In genomic region chr10:80542053-80542452, GRCh38 we compare ENCODE assay signal across 16 cellular contexts. TPM values are rescaled to one million over a fixed set of nuclear protein-coding genes. Genes with fewer than 3 reads are reported as not detected.
DNase-seq lines count a peak whose midpoint lies in the region; ATAC-seq, FAIRE-seq and TF ChIP-seq lines count a peak whose summit lies in the region.
"Had no signal": no experiment of that assay in that cellular context is flagged by ENCODE, and none has a peak within 500 bp of the region (broad histone marks: within the 10 kb centered on the region; RNA-seq: fewer than 3 reads in every experiment).

No MANE protein-coding gene starts in this region.

- no peak overlapping the region for H3K4me3 Mint-ChIP-seq in stimulated activated effector memory CD8-positive, alpha-beta T cell treated with anti-CD3 and anti-CD28 coated beads, Interleukin-12 subunit alpha, Interleukin-12 subunit beta, amount 100 ng/mL, for 72 hours
- H3K4me3 Mint-ChIP-seq: activated CD4-positive, alpha-beta memory T cell treated with anti-CD3 and anti-CD28 coated beads, Interleukin-2, amount 10 ng/mL, durations not matched to agents 7 days and 5 days; stimulated activated naive CD8-positive, alpha-beta T cell treated with anti-CD3 and anti-CD28 coated beads, Interleukin-15, amount 100 ng/mL, for 72 hours had no signal

- no peaks in the 10 kb centered on the region for H3F3A ChIP-seq in MM.1S (ENCODE audit: insufficient read depth, low read length)

- no peak overlapping the region for H3K27ac ChIP-seq in MM.1S (ENCODE audit: low read length)

- DNase-seq in GM12892 (ENCODE audit: insufficient read length) = no peak
- peak; percentile 33 for DNase-seq in RPMI7951 (ENCODE audit: low read depth)
- peak; percentile 45 for DNase-seq in iris pigment epithelial cell (ENCODE audit: low read depth)
- no peak for DNase-seq in stimulated activated effector memory CD8-positive, alpha-beta T cell treated with anti-CD3 and anti-CD28 coated beads, Interleukin-12 subunit alpha, Interleukin-12 subunit beta, amount 100 ng/mL, for 72 hours (ENCODE audit: low spot score in 2 of 2)
- no peak for DNase-seq in MM.1S
- DNase-seq in SHP77 (lab: John Stamatoyannopoulos, UW) = no peak
- no peak for DNase-seq in NCI-H2171 (lab: John Stamatoyannopoulos, UW)
- DNase-seq: activated CD4-positive, alpha-beta memory T cell treated with anti-CD3 and anti-CD28 coated beads, Interleukin-2, amount 10 ng/mL, durations not matched to agents 7 days and 5 days; activated effector memory CD4-positive, alpha-beta T cell treated with Interleukin-2 at 50 U/mL for 16 hours; aorta; COR-L47; foreskin melanocyte; NCI-H2107; stimulated activated naive CD8-positive, alpha-beta T cell treated with anti-CD3 and anti-CD28 coated beads, Interleukin-15, amount 100 ng/mL, for 72 hours had no signal

- H3K4me3 ChIP-seq in MM.1S (ENCODE audit: low read length) = no peak overlapping the region

- no peak for TF ChIP-seq POLR2A in GM12892 (IDR thresholded peaks at IDR 0.05; ENCODE audit: low read depth, low read length)

- no peaks in the 10 kb centered on the region for H3K79me2 ChIP-seq in MM.1S (ENCODE audit: low read length)

- H3K36me3 Mint-ChIP-seq in stimulated activated effector memory CD8-positive, alpha-beta T cell treated with anti-CD3 and anti-CD28 coated beads, Interleukin-12 subunit alpha, Interleukin-12 subunit beta, amount 100 ng/mL, for 72 hours = no peaks in the 10 kb centered on the region

- H3K27me3 ChIP-seq in MM.1S (replicated peaks; ENCODE audit: insufficient read depth, low read length) = no peaks in the 10 kb centered on the region

- no peaks in the 10 kb centered on the region for H3K4me1 ChIP-seq in MM.1S (ENCODE audit: low read length)

- no peaks in the 10 kb centered on the region for H3K9me2 ChIP-seq in MM.1S (replicated peaks; ENCODE audit: insufficient read depth, low read length)

- no peaks in the 10 kb centered on the region for H3K9me3 Mint-ChIP-seq in stimulated activated effector memory CD8-positive, alpha-beta T cell treated with anti-CD3 and anti-CD28 coated beads, Interleukin-12 subunit alpha, Interleukin-12 subunit beta, amount 100 ng/mL, for 72 hours
- H3K9me3 Mint-ChIP-seq: activated CD4-positive, alpha-beta memory T cell treated with anti-CD3 and anti-CD28 coated beads, Interleukin-2, amount 10 ng/mL, durations not matched to agents 7 days and 5 days; stimulated activated naive CD8-positive, alpha-beta T cell treated with anti-CD3 and anti-CD28 coated beads, Interleukin-15, amount 100 ng/mL, for 72 hours had no signal

- no peaks in the 10 kb centered on the region for H3K9me3 ChIP-seq in MM.1S (replicated peaks; ENCODE audit: insufficient read depth, low read length)

- H3K27ac Mint-ChIP-seq in stimulated activated effector memory CD8-positive, alpha-beta T cell treated with anti-CD3 and anti-CD28 coated beads, Interleukin-12 subunit alpha, Interleukin-12 subunit beta, amount 100 ng/mL, for 72 hours = peak overlapping the region; percentile 86
- H3K27ac Mint-ChIP-seq: activated CD4-positive, alpha-beta memory T cell treated with anti-CD3 and anti-CD28 coated beads, Interleukin-2, amount 10 ng/mL, durations not matched to agents 7 days and 5 days had no signal

- TF ChIP-seq CTCF in MM.1S (IDR thresholded peaks at IDR 0.05; ENCODE audit: low read length) = no peak

- no peak overlapping the region for H2AFZ ChIP-seq in MM.1S (ENCODE audit: low read length)

- H3K36me3 ChIP-seq in MM.1S (replicated peaks; ENCODE audit: insufficient read depth, low read length) = no peaks in the 10 kb centered on the region

- FAIRE-seq in GM12892 (lab: Jason Lieb, UNC) = peak; percentile 82
- FAIRE-seq: islet of Langerhans had no signal

- no peaks in the 10 kb centered on the region for H4K20me1 ChIP-seq in MM.1S (ENCODE audit: insufficient read depth, low read length)

- peaks cover 25% of the 10 kb centered on the region for H3K4me1 Mint-ChIP-seq in stimulated activated effector memory CD8-positive, alpha-beta T cell treated with anti-CD3 and anti-CD28 coated beads, Interleukin-12 subunit alpha, Interleukin-12 subunit beta, amount 100 ng/mL, for 72 hours

- H3K4me2 ChIP-seq in MM.1S (ENCODE audit: low read depth, low read length) = no peak overlapping the region

- no peak for ATAC-seq in stimulated activated effector memory CD8-positive, alpha-beta T cell treated with anti-CD3 and anti-CD28 coated beads, Interleukin-12 subunit alpha, Interleukin-12 subunit beta, amount 100 ng/mL, for 72 hours
- ATAC-seq: stimulated activated naive CD8-positive, alpha-beta T cell treated with anti-CD3 and anti-CD28 coated beads, Interleukin-15, amount 100 ng/mL, for 72 hours had no signal

- no peak overlapping the region for H3K9ac ChIP-seq in MM.1S (ENCODE audit: low read length)

RNA-seq across cellular contexts. Expression of gene SH2D4B, which starts 4.4 kb away (rescaled TPM):
- polyA plus RNA-seq in GM12892 (2012; ENCODE audit: missing spikeins) = 0.13 TPM
- total RNA-seq in RPMI7951 (2014; rRNA removed; shearing (Covaris generic)) = 0.10 TPM in 1 of 2 replicates, not detected in the other
- total RNA-seq: MCF 10A had no signal
- polyA plus RNA-seq: aorta had no signal

Comparison
In these comparisons a context has a peak if more than half of its experiments do, and no peak if none do; other contexts are left out.
1. DNase-seq: peak in RPMI7951 (single experiment) and iris pigment epithelial cell (single experiment); none in GM12892 (single experiment), stimulated activated effector memory CD8-positive, alpha-beta T cell treated with anti-CD3 and anti-CD28 coated beads, Interleukin-12 subunit alpha, Interleukin-12 subunit beta, amount 100 ng/mL, for 72 hours (0 of 2), MM.1S (single experiment), SHP77 (0 of 2) and NCI-H2171 (single experiment).